ENCODE assay signal across 7 cellular contexts in the genomic region with DNA sequence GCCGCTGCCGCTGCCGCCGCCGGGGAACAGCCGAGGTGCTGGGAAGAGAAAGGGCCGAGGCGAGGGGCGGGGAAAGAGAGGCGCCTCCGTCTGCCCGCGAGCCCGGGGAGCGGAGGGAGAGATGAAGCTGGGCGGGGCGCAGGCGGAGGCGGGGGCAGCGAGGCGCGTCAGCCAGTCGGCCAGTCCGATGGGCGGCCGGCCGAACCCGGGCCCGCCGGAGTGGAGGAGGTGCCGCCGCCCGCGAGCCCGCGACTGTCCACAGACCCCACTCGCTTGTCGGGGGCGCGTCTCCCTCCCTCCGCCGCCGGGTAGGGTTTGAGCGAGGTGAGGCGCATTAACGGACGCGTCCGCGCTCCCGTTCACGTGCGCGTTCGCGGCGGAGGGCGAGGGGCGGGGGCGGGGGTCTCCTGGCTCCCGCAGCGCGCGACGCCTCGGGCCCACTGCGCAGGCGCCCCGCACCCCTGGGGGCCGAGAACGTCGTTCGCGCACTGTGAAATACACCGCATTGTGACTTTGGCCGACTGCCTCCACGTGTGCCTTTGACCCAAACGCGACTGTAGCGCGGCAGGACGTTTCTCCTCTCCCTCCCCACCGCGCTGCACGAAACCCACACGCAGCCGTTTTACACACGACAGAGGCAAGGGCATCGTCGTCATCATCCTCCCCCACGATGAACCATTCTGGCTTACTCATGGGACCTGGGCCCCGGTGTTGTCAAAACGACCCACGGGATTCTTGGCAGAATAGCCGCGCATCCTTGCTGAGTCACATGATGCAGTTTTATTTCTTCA. TPM values are rescaled to one million over a fixed set of nuclear protein-coding genes. Genes with fewer than 3 reads are reported as not detected.
A peak's percentile ranks its signal among the peaks of the same experiment; 100 is the strongest.
DNase-seq lines count a peak whose midpoint lies in the region; ATAC-seq and TF ChIP-seq lines count a peak whose summit lies in the region.

Gene NUDT11, minus strand, starts transcription at position 92 of the 791 bp plus-strand sequence. CDS start 148 bp downstream, outside the sequence.

- peak; percentile 65 for DNase-seq in NCI-H1105 (lab: John Stamatoyannopoulos, UW)
- peak; percentile 67 for DNase-seq in activated CD8-positive, alpha-beta T cell treated with anti-CD3 and anti-CD28 coated beads for 36 hours
- peak; percentile 82 for DNase-seq in epithelial cell of esophagus (ENCODE audit: low read depth)
- peak; percentile 72 for DNase-seq in myocyte (ENCODE audit: low read depth)
- peak; percentile 38 to 47 for DNase-seq in stimulated activated naive CD8-positive, alpha-beta T cell treated with anti-CD3 and anti-CD28 coated beads, Interleukin-15, amount 100 ng/mL, for 72 hours

- peaks cover 1% of the 10 kb centered on the region for H3K9me3 Mint-ChIP-seq in activated CD8-positive, alpha-beta T cell treated with anti-CD3 and anti-CD28 coated beads for 36 hours
- no peaks in the 10 kb centered on the region for H3K9me3 Mint-ChIP-seq in stimulated activated naive CD8-positive, alpha-beta T cell treated with anti-CD3 and anti-CD28 coated beads, Interleukin-15, amount 100 ng/mL, for 72 hours

- H3K27ac Mint-ChIP-seq in activated CD8-positive, alpha-beta T cell treated with anti-CD3 and anti-CD28 coated beads for 36 hours, result peak within 1 kb of the TSS; percentile 73
- H3K27ac Mint-ChIP-seq in stimulated activated naive CD8-positive, alpha-beta T cell treated with anti-CD3 and anti-CD28 coated beads, Interleukin-15, amount 100 ng/mL, for 72 hours, result peak within 1 kb of the TSS; percentile 33 to 83

- peak within 1 kb of the TSS; percentile 47 for H3K4me3 ChIP-seq in epithelial cell of esophagus (ENCODE audit: low read length)

- ATAC-seq in GM18868 (IDR thresholded peaks at IDR 0.05; ENCODE audit: unreplicated experiment) (peak; percentile 86), HG03457 (IDR thresholded peaks at IDR 0.05; ENCODE audit: unreplicated experiment) (no peak)
- ATAC-seq in activated CD8-positive, alpha-beta T cell treated with anti-CD3 and anti-CD28 coated beads for 36 hours, result peak; percentile 80
- peak; percentile 82 for ATAC-seq in stimulated activated naive CD8-positive, alpha-beta T cell treated with anti-CD3 and anti-CD28 coated beads, Interleukin-15, amount 100 ng/mL, for 72 hours

- CTCF ChIA-PET in activated CD8-positive, alpha-beta T cell treated with anti-CD3 and anti-CD28 coated beads for 36 hours (lab: Charles Lee), result no interaction called here

- H3K36me3 Mint-ChIP-seq in activated CD8-positive, alpha-beta T cell treated with anti-CD3 and anti-CD28 coated beads for 36 hours (ENCODE audit: low read depth), result no peaks in the 10 kb centered on the region

- H3K4me1 Mint-ChIP-seq in activated CD8-positive, alpha-beta T cell treated with anti-CD3 and anti-CD28 coated beads for 36 hours (ENCODE audit: low read depth), result peaks cover 15% of the 10 kb centered on the region
- H3K4me1 Mint-ChIP-seq in stimulated activated naive CD8-positive, alpha-beta T cell treated with anti-CD3 and anti-CD28 coated beads, Interleukin-15, amount 100 ng/mL, for 72 hours, result peaks cover 13% of the 10 kb centered on the region

- H3K4me3 Mint-ChIP-seq in activated CD8-positive, alpha-beta T cell treated with anti-CD3 and anti-CD28 coated beads for 36 hours, result peak within 1 kb of the TSS; percentile 74
- peak within 1 kb of the TSS; percentile 88 to 91 for H3K4me3 Mint-ChIP-seq in stimulated activated naive CD8-positive, alpha-beta T cell treated with anti-CD3 and anti-CD28 coated beads, Interleukin-15, amount 100 ng/mL, for 72 hours

- no peak for TF ChIP-seq CTCF in activated CD8-positive, alpha-beta T cell treated with anti-CD3 and anti-CD28 coated beads for 36 hours (IDR thresholded peaks at IDR 0.05)
- TF ChIP-seq CTCF in epithelial cell of esophagus (IDR thresholded peaks at IDR 0.05; ENCODE audit: insufficient read depth, low read depth, low read length, missing control alignments), result no peak

- peaks cover 21% of the 10 kb centered on the region for H3K27me3 Mint-ChIP-seq in activated CD8-positive, alpha-beta T cell treated with anti-CD3 and anti-CD28 coated beads for 36 hours
- H3K27me3 Mint-ChIP-seq in stimulated activated naive CD8-positive, alpha-beta T cell treated with anti-CD3 and anti-CD28 coated beads, Interleukin-15, amount 100 ng/mL, for 72 hours, result no peaks in the 10 kb centered on the region

- POLR2A ChIA-PET in activated CD8-positive, alpha-beta T cell treated with anti-CD3 and anti-CD28 coated beads for 36 hours (lab: Charles Lee), result no interaction called here

- intact Hi-C loops in activated CD8-positive, alpha-beta T cell treated with anti-CD3 and anti-CD28 coated beads for 36 hours (cut with micrococcal nuclease), result no loop called here

RNA-seq across cellular contexts. Expression of gene NUDT11, which starts in this region (rescaled TPM):
- total RNA-seq in activated CD8-positive, alpha-beta T cell treated with anti-CD3 and anti-CD28 coated beads for 36 hours, result 1 to 10 TPM; 1.8 to 2.5 TPM
- 7.0 and 10.6 TPM in 2 replicates for total RNA-seq in myocyte
- 4.6 TPM for polyA plus RNA-seq in myocyte (2012)
